In the genomic region with DNA sequence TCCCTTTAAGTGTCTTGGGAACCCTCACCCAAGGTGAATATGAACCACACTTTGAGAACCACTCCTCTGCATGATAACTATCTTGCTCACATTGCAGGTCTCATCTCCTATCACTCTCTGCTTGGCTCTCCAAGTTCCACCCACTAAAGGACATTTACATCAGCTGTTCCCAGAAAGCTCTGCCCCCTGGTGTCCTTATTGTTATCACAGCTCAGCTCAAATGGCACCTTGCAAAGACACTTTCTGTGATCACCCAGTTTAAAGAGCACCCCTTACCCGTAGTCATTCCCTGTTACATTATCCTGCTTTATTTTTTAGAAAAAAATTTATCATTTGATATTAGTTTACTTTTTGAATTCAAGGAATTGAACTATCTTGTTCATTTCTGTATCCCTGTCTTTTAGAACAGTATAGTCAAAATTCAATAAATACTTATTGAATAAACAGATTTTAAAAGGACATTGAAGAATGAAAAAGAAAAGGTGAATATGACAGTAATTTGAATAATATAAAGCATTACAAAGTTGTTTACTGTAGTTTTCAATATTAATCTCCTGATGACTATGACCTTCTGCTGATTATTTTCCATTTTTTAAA, we compare ENCODE assay signal across 9 cellular contexts. TPM values are rescaled to one million over a fixed set of nuclear protein-coding genes. Genes with fewer than 3 reads are reported as not detected.
DNase-seq lines count a peak whose midpoint lies in the region; ATAC-seq and TF ChIP-seq lines count a peak whose summit lies in the region.
"Had no signal": no experiment of that assay in that cellular context is flagged by ENCODE, and none has a peak within 500 bp of the region (broad histone marks: within the 10 kb centered on the region; RNA-seq: fewer than 3 reads in every experiment).

No MANE protein-coding gene starts in this region.

- in situ Hi-C loops in IMR-90 (cut with MboI; ENCODE audit: low sequenced_read_pairs), result no loop called here

- BruUV-seq in IMR-90 (replicated peaks; lab: Mats Ljungman, UMichigan), result no TSS peak

- H3K9me1 ChIP-seq in IMR-90 (ENCODE audit: insufficient read depth, low read length), result no peaks in the 10 kb centered on the region

- peak; percentile 37 for DNase-seq in IMR-90
- peak; percentile 21 for DNase-seq in T-helper 9 cell
- peak; percentile 39 for DNase-seq in central memory CD4-positive, alpha-beta T cell
- DNase-seq in right lobe of liver, result peak in 1 of 3 donors; percentile 52
- DNase-seq in stromal cell of bone marrow (ENCODE audit: low read depth), result peak; percentile 6
- DNase-seq: right cardiac atrium had no signal

- TF ChIP-seq RAD21 in IMR-90 (IDR thresholded peaks at IDR 0.05; ENCODE audit: low read length), result peak; percentile 42

- no peak overlapping the region for H2BK15ac ChIP-seq in IMR-90 (ENCODE audit: low read depth, low read length)

- H3K27me3 ChIP-seq in BLaER1, result no peaks in the 10 kb centered on the region
- peaks cover 2% of the 10 kb centered on the region; the same call in 1 of the 2 replicates for H3K27me3 ChIP-seq in IMR-90 (ENCODE audit: control insufficient read depth, insufficient read depth, low read length)
- H3K27me3 ChIP-seq in right lobe of liver, result no peaks in the 10 kb centered on the region

- no peak overlapping the region for H2BK5ac ChIP-seq in IMR-90 (ENCODE audit: low read depth, low read length, poor library complexity, severe bottlenecking)

- TF ChIP-seq CTCF in IMR-90 (conservative IDR thresholded peaks at IDR 0.05; ENCODE audit: low read depth, low read length), result peak; percentile 51
- TF ChIP-seq CTCF in right lobe of liver (IDR thresholded peaks at IDR 0.05), result peak; percentile 59 to 65 (median 62)

- no CpG with 5 or more reads among the region's 1 CpG for WGBS in IMR-90 (ENCODE audit: extremely low coverage in 2 of 2, insufficient read length in 1 of 2), 2 experiments
- 42% methylated on average over 1 of the region's 1 CpG for WGBS in right lobe of liver (ENCODE audit: insufficient coverage, low coverage, low lambda C conversion rate, missing lambda C conversion rate)

- no peaks in the 10 kb centered on the region for H4K20me1 ChIP-seq in BLaER1
- H4K20me1 ChIP-seq in IMR-90 (ENCODE audit: insufficient read depth, low read length), result no peaks in the 10 kb centered on the region

- H2BK20ac ChIP-seq in IMR-90 (ENCODE audit: low read depth, low read length), result no peak overlapping the region

- H3K56ac ChIP-seq in IMR-90 (ENCODE audit: extremely low read depth, insufficient read depth, low read length), result no peak overlapping the region

- H3K36me3 ChIP-seq in BLaER1, result no peaks in the 10 kb centered on the region
- H3K36me3 ChIP-seq in IMR-90 (ENCODE audit: control insufficient read depth, insufficient read depth, low read length), result no peaks in the 10 kb centered on the region
- no peaks in the 10 kb centered on the region for H3K36me3 ChIP-seq in right lobe of liver

- dilution Hi-C loops in IMR-90 (cut with HindIII; ENCODE audit: low sequenced_read_pairs, unreplicated experiment), result no loop called here

- H3K4me1 ChIP-seq in BLaER1 (peaks cover 12% of the 10 kb centered on the region), IMR-90 (ENCODE audit: control insufficient read depth, insufficient read depth, low read length) (no peaks in the 10 kb centered on the region), right lobe of liver (no peaks in the 10 kb centered on the region)

- H3K4me2 ChIP-seq in BLaER1 (peak overlapping the region; percentile 51; the same call in 1 of the 2 replicates), IMR-90 (ENCODE audit: low read depth, low read length) (no peak overlapping the region)

- H3K79me1 ChIP-seq in IMR-90 (ENCODE audit: low read depth in 1 of 2, low read length in 2 of 2), result no peaks in the 10 kb centered on the region

- no peak overlapping the region for H3K14ac ChIP-seq in IMR-90 (replicated peaks; ENCODE audit: low read depth, low read length)

- H3K18ac ChIP-seq in IMR-90 (ENCODE audit: low read depth, low read length), result no peak overlapping the region

- H3K9me3 ChIP-seq in BLaER1, result peaks cover 10% of the 10 kb centered on the region; the same call in 1 of the 2 replicates
- no peaks in the 10 kb centered on the region for H3K9me3 ChIP-seq in IMR-90 (ENCODE audit: control insufficient read depth, insufficient read depth, low read length)
- no peaks in the 10 kb centered on the region for H3K9me3 ChIP-seq in right lobe of liver

- no peak overlapping the region for H2AK9ac ChIP-seq in IMR-90 (replicated peaks; ENCODE audit: low read depth, low read length, poor library complexity)

- no peak overlapping the region for H3K4me3 ChIP-seq in BLaER1
- H3K4me3 ChIP-seq in IMR-90 (ENCODE audit: insufficient read depth, low read depth, low read length), result no peak overlapping the region
- H3K4me3 ChIP-seq in right lobe of liver, result no peak overlapping the region

- H3K27ac ChIP-seq in BLaER1, result no peak overlapping the region
- H3K27ac ChIP-seq in IMR-90 (ENCODE audit: insufficient read depth, low read length), result no peak overlapping the region
- H3K27ac ChIP-seq in right lobe of liver, result no peak overlapping the region

- no peak overlapping the region for H4K8ac ChIP-seq in IMR-90 (ENCODE audit: low read depth in 2 of 2, low read length in 2 of 2)

- H2BK120ac ChIP-seq in IMR-90 (ENCODE audit: low read depth, low read length), result no peak overlapping the region

- no peak overlapping the region for H4K91ac ChIP-seq in IMR-90 (ENCODE audit: insufficient read depth, low read depth, low read length)

- CTCF ChIA-PET in IMR-90 (lab: Yijun Ruan, JAX), result interaction anchor here (0.7 to 0.8 kb wide), 2 partner anchors 271 to 351 kb away, joined by 3 read pairs; a partner anchor contains a TSS

- H3K4ac ChIP-seq in IMR-90 (ENCODE audit: low read depth, low read length), result no peak overlapping the region

- POLR2A ChIA-PET in IMR-90 (lab: Charles Lee; ENCODE audit: unreplicated experiment), result no interaction called here

- peak; percentile 81 for ATAC-seq in GM19025 (IDR thresholded peaks at IDR 0.05; ENCODE audit: low read depth, unreplicated experiment)
- peak; percentile 77 for ATAC-seq in IMR-90 (ENCODE audit: low read depth)
- ATAC-seq in right lobe of liver, result peak; percentile 90 to 96 (median 91)
- ATAC-seq in HG03571 (IDR thresholded peaks at IDR 0.05; ENCODE audit: unreplicated experiment), result no peak

- intact Hi-C loops in IMR-90 (cut with micrococcal nuclease) (loop anchor here (1.0 to 2.0 kb wide), 2 partner anchors 87 to 478 kb away; no protein-coding TSS in a partner anchor), right lobe of liver (cut with DNase I) (no loop called here)

- no peak overlapping the region for H4K5ac ChIP-seq in IMR-90 (ENCODE audit: low read depth, low read length)

- no peak overlapping the region for H2AFZ ChIP-seq in IMR-90 (replicated peaks; ENCODE audit: low read length, poor library complexity)

- TF ChIP-seq POLR2A in IMR-90 (IDR thresholded peaks at IDR 0.05; ENCODE audit: low read depth, low read length), result no peak
- TF ChIP-seq POLR2A in right lobe of liver (IDR thresholded peaks at IDR 0.05), result no peak

- H2AK5ac ChIP-seq in IMR-90 (ENCODE audit: low read depth, low read length), result no peak overlapping the region

- no peak overlapping the region for H3K23ac ChIP-seq in IMR-90 (ENCODE audit: low read depth, low read length)

- H3K9ac ChIP-seq in BLaER1, result no peak overlapping the region
- no peak overlapping the region for H3K9ac ChIP-seq in IMR-90 (ENCODE audit: low read depth, low read length)

TF ChIP-seq in IMR-90, 13 proteins besides CTCF, POLR2A, EP300 and RAD21:
- TF ChIP-seq, protein P1, sequence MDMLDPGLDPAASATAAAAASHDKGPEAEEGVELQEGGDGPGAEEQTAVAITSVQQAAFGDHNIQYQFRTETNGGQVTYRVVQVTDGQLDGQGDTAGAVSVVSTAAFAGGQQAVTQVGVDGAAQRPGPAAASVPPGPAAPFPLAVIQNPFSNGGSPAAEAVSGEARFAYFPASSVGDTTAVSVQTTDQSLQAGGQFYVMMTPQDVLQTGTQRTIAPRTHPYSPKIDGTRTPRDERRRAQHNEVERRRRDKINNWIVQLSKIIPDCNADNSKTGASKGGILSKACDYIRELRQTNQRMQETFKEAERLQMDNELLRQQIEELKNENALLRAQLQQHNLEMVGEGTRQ (IDR thresholded peaks at IDR 0.05; ENCODE audit: low read depth, low read length), result no peak
- peak; percentile 52 for TF ChIP-seq SMC3 (IDR thresholded peaks at IDR 0.05; ENCODE audit: low read depth, low read length)
- TF ChIP-seq NFE2L2 (IDR thresholded peaks at IDR 0.05; ENCODE audit: low read depth, low read length), result no peak

RNA-seq across cellular contexts. Expression of a gene that starts 20.5 kb away (rescaled TPM):
- not detected in 2 replicates for total RNA-seq in IMR-90 (2012; rRNA removed)
- polyA plus RNA-seq in IMR-90 (2012; rRNA removed), result not detected in 2 replicates
- polyA plus RNA-seq in IMR-90 (2012; cell fraction: cytosol; rRNA removed), result not detected in 2 replicates
- polyA plus RNA-seq in IMR-90 (2012; cell fraction: nucleus; rRNA removed; ENCODE audit: low replicate concordance), result not detected in 2 replicates
- under 1 TPM in 1 of 6 experiments, not detected in 5; 0.10 TPM for total RNA-seq in right lobe of liver
- total RNA-seq: right cardiac atrium had no signal
